In the genomic region with DNA sequence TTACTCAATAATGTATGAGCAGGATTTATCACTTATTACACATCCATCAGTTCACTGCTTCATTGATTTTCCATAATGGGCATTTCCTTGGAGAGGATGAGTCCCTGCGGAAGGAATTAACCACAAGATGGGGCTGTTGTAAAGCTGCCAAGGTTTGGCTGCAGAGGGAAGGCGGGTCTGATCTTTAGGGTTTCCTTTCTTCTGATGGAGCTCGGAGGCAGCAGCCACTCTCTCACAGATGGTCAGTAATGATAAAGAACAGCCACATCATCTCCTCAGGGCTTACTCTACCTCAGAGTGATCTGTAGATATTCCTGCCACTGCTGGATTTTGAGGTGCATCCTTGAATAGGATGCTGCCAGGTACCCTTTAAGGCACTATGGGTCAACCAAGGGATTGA, we compare ENCODE assay signal across 8 cellular contexts.
DNase-seq lines count a peak whose midpoint lies in the region; ATAC-seq, FAIRE-seq and TF ChIP-seq lines count a peak whose summit lies in the region.

No MANE protein-coding gene starts in this region.

- H3K27ac ChIP-seq in GM23248 = no peak overlapping the region
- no peak overlapping the region for H3K27ac ChIP-seq in OCI-LY3 (ENCODE audit: low read length)
- H3K27ac ChIP-seq in fibroblast of lung (ENCODE audit: insufficient read depth, low read length) = no peak overlapping the region
- H3K27ac ChIP-seq in small intestine (ENCODE audit: low read depth in 1 of 2, low read length in 1 of 2) = no peak overlapping the region
- no peak overlapping the region for H3K27ac ChIP-seq in suprapubic skin
- H3K27ac ChIP-seq in esophagus muscularis mucosa (replicated peaks in 1 of 4) = no peak overlapping the region

- H4K20me1 ChIP-seq in GM23248 (ENCODE audit: insufficient read depth) = no peaks in the 10 kb centered on the region
- no peaks in the 10 kb centered on the region for H4K20me1 ChIP-seq in OCI-LY3 (ENCODE audit: insufficient read depth, low read length)
- no peaks in the 10 kb centered on the region for H4K20me1 ChIP-seq in fibroblast of lung (ENCODE audit: control insufficient read depth, extremely low read depth, insufficient read depth, low read length)

- in situ Hi-C loops in GM23248 (cut with MboI) = no loop called here

- 49 to 58% methylated on average over 3 of the region's 3 CpGs for WGBS in GM23248 (ENCODE audit: low coverage in 1 of 2, low lambda C conversion rate in 2 of 2, missing lambda C conversion rate in 2 of 2), 2 experiments
- WGBS in small intestine, 3 donors = 45 to 71% (median 62%) methylated on average over 3 of the region's 3 CpGs
- WGBS in suprapubic skin = 52% methylated on average over 3 of the region's 3 CpGs
- 48% methylated on average over 3 of the region's 3 CpGs for WGBS in esophagus muscularis mucosa

- H3K79me2 ChIP-seq in GM23248 (ENCODE audit: insufficient read depth) (no peaks in the 10 kb centered on the region), OCI-LY3 (ENCODE audit: low read length) (no peaks in the 10 kb centered on the region), fibroblast of lung (ENCODE audit: control insufficient read depth, insufficient read depth, low read length) (no peaks in the 10 kb centered on the region)

- no peak for ATAC-seq in GM21825 (IDR thresholded peaks at IDR 0.05; ENCODE audit: unreplicated experiment)

- intact Hi-C loops in esophagus muscularis mucosa (cut with DNase I) = no loop called here

- no peak for FAIRE-seq in small intestine (lab: Jason Lieb, UNC)

- no peaks in the 10 kb centered on the region for H3K36me3 ChIP-seq in GM23248 (ENCODE audit: low read depth)
- H3K36me3 ChIP-seq in OCI-LY3 (replicated peaks; ENCODE audit: low read depth, low read length) = peaks cover 33% of the 10 kb centered on the region
- H3K36me3 ChIP-seq in fibroblast of lung (ENCODE audit: control insufficient read depth, insufficient read depth, low read length) = no peaks in the 10 kb centered on the region
- H3K36me3 ChIP-seq in small intestine (ENCODE audit: control insufficient read depth in 2 of 2, insufficient read depth in 2 of 2, low read length in 2 of 2) = no peaks in the 10 kb centered on the region
- peaks cover 29% of the 10 kb centered on the region for H3K36me3 ChIP-seq in suprapubic skin
- H3K36me3 ChIP-seq in esophagus muscularis mucosa = peaks cover 19 to 69% (median 47%) of the 10 kb centered on the region in 4 donors

- H3K4me2 ChIP-seq in GM23248 (ENCODE audit: unreplicated experiment) (peak overlapping the region; percentile 29), OCI-LY3 (ENCODE audit: low read length) (no peak overlapping the region), fibroblast of lung (ENCODE audit: extremely low read depth, insufficient read depth, low read length) (no peak overlapping the region)

- DNase-seq in AG08396 (ENCODE audit: low spot score) (peak; percentile 80), GM23248 (peak; percentile 73), fibroblast of lung (ENCODE audit: low read depth in 2 of 2) (peak; percentile 73 to 75), small intestine (peak; percentile 23), suprapubic skin (ENCODE audit: low spot score in 2 of 2) (no peak), esophagus muscularis mucosa (ENCODE audit: extremely low spot score) (no peak)

- H3K4me3 ChIP-seq in GM23248 = no peak overlapping the region
- H3K4me3 ChIP-seq in OCI-LY3 (ENCODE audit: low read length) = no peak overlapping the region
- H3K4me3 ChIP-seq in fibroblast of lung (replicated peaks in 1 of 4; ENCODE audit: control extremely low read depth in 1 of 4, insufficient read depth in 1 of 4, low read depth in 3 of 4, low read length in 4 of 4) = no peak overlapping the region
- no peak overlapping the region for H3K4me3 ChIP-seq in small intestine (ENCODE audit: low read depth in 1 of 2, low read length in 2 of 2)
- no peak overlapping the region for H3K4me3 ChIP-seq in suprapubic skin
- no peak overlapping the region for H3K4me3 ChIP-seq in esophagus muscularis mucosa

- H3K4me1 ChIP-seq in GM23248 (ENCODE audit: insufficient read depth) = peaks cover 12% of the 10 kb centered on the region
- H3K4me1 ChIP-seq in OCI-LY3 (ENCODE audit: low read length) = peaks cover 5% of the 10 kb centered on the region; the same call in 1 of the 2 replicates
- no peaks in the 10 kb centered on the region for H3K4me1 ChIP-seq in fibroblast of lung (ENCODE audit: control insufficient read depth, extremely low read depth, insufficient read depth, low read length)
- H3K4me1 ChIP-seq in small intestine (ENCODE audit: control insufficient read depth in 2 of 2, insufficient read depth in 1 of 2, low read depth in 1 of 2, low read length in 1 of 2) = no peaks in the 10 kb centered on the region
- no peaks in the 10 kb centered on the region for H3K4me1 ChIP-seq in suprapubic skin
- H3K4me1 ChIP-seq in esophagus muscularis mucosa = no peaks in the 10 kb centered on the region

- TF ChIP-seq EP300 in suprapubic skin (IDR thresholded peaks at IDR 0.05) (no peak), esophagus muscularis mucosa (IDR thresholded peaks at IDR 0.05) (no peak)

- H3K9me2 ChIP-seq in GM23248 (ENCODE audit: insufficient read depth) = no peaks in the 10 kb centered on the region

- TF ChIP-seq CTCF in OCI-LY3 (IDR thresholded peaks at IDR 0.05; ENCODE audit: low read depth, low read length) (peak; percentile 26), fibroblast of lung (conservative IDR thresholded peaks at IDR 0.05 in 1 of 2, IDR thresholded peaks at IDR 0.05 in 1 of 2; ENCODE audit: low read depth in 1 of 2, low read length in 2 of 2) (peak; percentile 63 to 76), suprapubic skin (IDR thresholded peaks at IDR 0.05) (no peak), esophagus muscularis mucosa (IDR thresholded peaks at IDR 0.05) (no peak)

- no peak for TF ChIP-seq POLR2A in suprapubic skin (IDR thresholded peaks at IDR 0.05)
- TF ChIP-seq POLR2A in esophagus muscularis mucosa (IDR thresholded peaks at IDR 0.05; ENCODE audit: low read depth) = no peak

- H3K27me3 ChIP-seq in GM23248 (replicated peaks; ENCODE audit: insufficient read depth) (no peaks in the 10 kb centered on the region), OCI-LY3 (ENCODE audit: low read depth, low read length) (no peaks in the 10 kb centered on the region), fibroblast of lung (ENCODE audit: control insufficient read depth, insufficient read depth, low read length) (no peaks in the 10 kb centered on the region), small intestine (ENCODE audit: control insufficient read depth in 2 of 2, insufficient read depth in 2 of 2, low read length in 2 of 2) (no peaks in the 10 kb centered on the region), suprapubic skin (no peaks in the 10 kb centered on the region), esophagus muscularis mucosa (no peaks in the 10 kb centered on the region)

- H3K9ac ChIP-seq in GM23248 (no peak overlapping the region), OCI-LY3 (ENCODE audit: low read length) (no peak overlapping the region), fibroblast of lung (ENCODE audit: insufficient read depth, low read length) (no peak overlapping the region)

- no peaks in the 10 kb centered on the region for H3F3A ChIP-seq in GM23248 (ENCODE audit: insufficient read depth)

- H2AFZ ChIP-seq in GM23248 (no peak overlapping the region), OCI-LY3 (ENCODE audit: low read depth, low read length) (no peak overlapping the region), fibroblast of lung (ENCODE audit: low read length) (no peak overlapping the region)

- H3K9me3 ChIP-seq in GM23248 (ENCODE audit: low read depth) (no peaks in the 10 kb centered on the region), OCI-LY3 (ENCODE audit: insufficient read depth, low read length) (no peaks in the 10 kb centered on the region), fibroblast of lung (ENCODE audit: control insufficient read depth, insufficient read depth, low read depth, low read length) (no peaks in the 10 kb centered on the region), small intestine (ENCODE audit: control insufficient read depth, low read depth) (no peaks in the 10 kb centered on the region), suprapubic skin (no peaks in the 10 kb centered on the region), esophagus muscularis mucosa (no peaks in the 10 kb centered on the region)

Comparison
In these comparisons a context has a peak if more than half of its experiments do, and no peak if none do; other contexts are left out.
1. DNase-seq: peak in AG08396 (single experiment), GM23248 (single experiment), fibroblast of lung (2 of 2) and small intestine (single experiment); none in suprapubic skin (0 of 2) and esophagus muscularis mucosa (single experiment).
2. CTCF ChIP-seq: peak in OCI-LY3 (single experiment) and fibroblast of lung (2 of 2); none in suprapubic skin (0 of 2) and esophagus muscularis mucosa (0 of 3).